In genomic region chr2:64957114-64957903, GRCh38 we compare ENCODE assay signal across 28 cellular contexts.
"Had no signal": no experiment of that assay in that cellular context is flagged by ENCODE, and none has a peak within 500 bp of the region (broad histone marks: within the 10 kb centered on the region; RNA-seq: fewer than 3 reads in every experiment).

No MANE protein-coding gene starts in this region.

- H3K4me3 ChIP-seq: ascending aorta, body of pancreas, MG63, Peyer's patch had no signal

- H3K27me3 ChIP-seq: ascending aorta, body of pancreas, MG63, Peyer's patch had no signal

- H3K36me3 ChIP-seq: ascending aorta, MG63, Peyer's patch had no signal

- ATAC-seq: activated naive CD4-positive, alpha-beta T cell treated with anti-CD3 and anti-CD28 coated beads, Interleukin-2, amount 50 U/mL, for 72 hours; activated naive CD8-positive, alpha-beta T cell treated with anti-CD3 and anti-CD28 coated beads, Interleukin-2, amount 50 U/mL, for 24 hours; activated T-cell treated with anti-CD3 and anti-CD28 coated beads, Interleukin-2, amount 50 U/mL, for 4 hours; body of pancreas; T-cell had no signal

- H3K9me3 ChIP-seq: ascending aorta, body of pancreas, MG63, Peyer's patch had no signal

- H3K4me1 ChIP-seq: ascending aorta, body of pancreas, Peyer's patch had no signal

- H3K27ac ChIP-seq: ascending aorta, body of pancreas, Peyer's patch, RWPE1 had no signal

- DNase-seq: activated B cell treated with CpG ODN at 0.5 μM for 24 hours; activated CD4-positive, alpha-beta T cell treated with anti-CD3 and anti-CD28 coated beads for 1 hour; activated CD4-positive, alpha-beta T cell treated with anti-CD3 and anti-CD28 coated beads, Interleukin-2, amount 10 ng/mL, durations not matched to agents 24 days and 14 days; activated CD4-positive, alpha-beta T cell treated with anti-CD3 and anti-CD28 coated beads, Interleukin-2, amount 50 U/mL, for 48 hours; activated effector memory CD4-positive, alpha-beta T cell treated with anti-CD3 and anti-CD28 coated beads, Interleukin-2, amount 50 U/mL, for 16 hours; activated naive CD4-positive, alpha-beta T cell treated with Interleukin-2 at 50 U/mL for 16 hours; activated naive CD8-positive, alpha-beta T cell treated with anti-CD3 and anti-CD28 coated beads, Interleukin-2, amount 50 U/mL, for 24 hours; activated T-cell treated with anti-CD3 and anti-CD28 coated beads, Interleukin-2, amount 50 U/mL, for 4 hours; amniotic stem cell; body of pancreas; MG63; MV-4-11; NCI-H1092 treated with DMSO at 0.1 percent for 48 hours; NCI-H1417 treated with DMSO at 0.1 percent for 48 hours; NCI-H1694; NCI-H2029; NCI-H2107; NCI-H510A treated with DMSO at 0.1 percent for 48 hours; NCI-H69; NK-92 treated with Interleukin-12 subunit alpha and Interleukin-12 subunit beta, amount 100 ng/mL, for 24 hours; Peyer's patch; SHP77 treated with DMSO at 0.1 percent for 48 hours; T-cell; T-helper 2 cell; T1000 had no signal
